ENCODE assay signal across 11 cellular contexts in genomic region chr7:82677064-82677463, GRCh38.
DNase-seq lines count a peak whose midpoint lies in the region; ATAC-seq, FAIRE-seq and TF ChIP-seq lines count a peak whose summit lies in the region.
"Had no signal": no experiment of that assay in that cellular context is flagged by ENCODE, and none has a peak within 500 bp of the region (broad histone marks: within the 10 kb centered on the region; RNA-seq: fewer than 3 reads in every experiment).

No MANE protein-coding gene starts in this region.

- H3K4me2 ChIP-seq in BLaER1 (peak overlapping the region; percentile 60; the same call in 1 of the 2 replicates), GM12878 (ENCODE audit: control insufficient read depth, insufficient read depth) (no peak overlapping the region)

- H3K4me1 ChIP-seq in BLaER1 = peaks cover 23% of the 10 kb centered on the region
- H3K4me1 ChIP-seq in GM12878 (ENCODE audit: control insufficient read depth, insufficient read depth, low read length) = no peaks in the 10 kb centered on the region
- H3K4me1 ChIP-seq: breast epithelium, SJSA1 had no signal

- no peaks in the 10 kb centered on the region for H3K36me3 Mint-ChIP-seq in Calu3 (ENCODE audit: insufficient read depth, unreplicated experiment)

- SMC1A ChIA-PET in GM12878 (lab: Charles Lee; ENCODE audit: uncharacterized antibody, unreplicated experiment) = interaction anchor here (1.0 to 1.2 kb wide), 3 partner anchors 20 to 69 kb away, joined by 3 read pairs; no protein-coding TSS in a partner anchor

- no peak overlapping the region for H3K27ac Mint-ChIP-seq in Calu3 (ENCODE audit: unreplicated experiment)

- H3K4me3 Mint-ChIP-seq in Calu3 (ENCODE audit: low read depth, unreplicated experiment) = no peak overlapping the region

- POLR2A ChIA-PET in GM12878 (lab: Charles Lee) = no interaction called here

- no peaks in the 10 kb centered on the region for H4K20me1 ChIP-seq in BLaER1
- H4K20me1 ChIP-seq in GM12878 (ENCODE audit: control insufficient read depth, insufficient read depth) = no peaks in the 10 kb centered on the region

- no peak overlapping the region for H2AFZ ChIP-seq in GM12878 (ENCODE audit: control insufficient read depth, low read depth, low read length)

- no peaks in the 10 kb centered on the region for H3K4me1 Mint-ChIP-seq in Calu3 (ENCODE audit: low read depth, unreplicated experiment)

- peak; percentile 29; the same call in 1 of the 3 replicates for ATAC-seq in GM12878
- no peak for ATAC-seq in GM18505 (IDR thresholded peaks at IDR 0.05; ENCODE audit: unreplicated experiment)

- CTCF ChIA-PET in GM12878 (lab: Yijun Ruan, JAX) (interaction anchor here (1.1 kb wide), 1 partner anchor 73 kb away, joined by 3 read pairs; no protein-coding TSS in a partner anchor), Calu3 (lab: Charles Lee) (no interaction called here)

- 61% methylated on average over 3 of the region's 3 CpGs for WGBS in GM12878 (ENCODE audit: insufficient coverage, insufficient replicate concordance, low lambda C conversion rate, missing lambda C conversion rate)

- intact Hi-C loops in GM12878 (cut with micrococcal nuclease; ENCODE audit: unreplicated experiment) = no loop called here
- intact Hi-C loops in Calu3 (cut with micrococcal nuclease; ENCODE audit: unreplicated experiment) = no loop called here

- H3K36me3 ChIP-seq in BLaER1 (no peaks in the 10 kb centered on the region), GM12878 (ENCODE audit: control insufficient read depth in 2 of 2, insufficient read depth in 2 of 2, low read length in 1 of 2) (no peaks in the 10 kb centered on the region)
- H3K36me3 ChIP-seq: breast epithelium, SJSA1 had no signal

- H3K79me2 ChIP-seq in GM12878 (ENCODE audit: control insufficient read depth, insufficient read depth, low read length) = no peaks in the 10 kb centered on the region

- H3K27me3 Mint-ChIP-seq in Calu3 (ENCODE audit: unreplicated experiment) = no peaks in the 10 kb centered on the region

- no peak for TF ChIP-seq RAD21 in GM12878 (IDR thresholded peaks at IDR 0.05; ENCODE audit: insufficient read depth, low read depth, low read length)

- H3K4me3 ChIP-seq in BLaER1 (no peak overlapping the region), GM12878 (no peak overlapping the region)
- H3K4me3 ChIP-seq: breast epithelium, SJSA1, skin epidermis had no signal

- no peaks in the 10 kb centered on the region for H3K9me3 Mint-ChIP-seq in Calu3 (ENCODE audit: low read depth, unreplicated experiment)

- H3K9ac ChIP-seq in BLaER1 (no peak overlapping the region), GM12878 (ENCODE audit: control insufficient read depth, insufficient read depth, low read length) (no peak overlapping the region)

- in situ Hi-C loops in GM12878 (cut with MboI) = no loop called here

- no peak for TF ChIP-seq CTCF in GM12878 (IDR thresholded peaks at IDR 0.05 in 2 of 3, conservative IDR thresholded peaks at IDR 0.05 in 1 of 3; ENCODE audit: control insufficient read depth in 2 of 3, extremely low read depth in 1 of 3, insufficient read depth in 1 of 3, low read depth in 3 of 3, low read length in 3 of 3)
- TF ChIP-seq CTCF in Calu3 (IDR thresholded peaks at IDR 0.05; ENCODE audit: unreplicated experiment) = no peak

- no peak for FAIRE-seq in GM12878 (lab: Jason Lieb, UNC)
- FAIRE-seq in RCC 7860 (lab: Jason Lieb, UNC) = no peak

- DNase-seq in Ammon's horn (ENCODE audit: low spot score) = peak; percentile 24
- peak; percentile 87 for DNase-seq in NCI-H2081 treated with DMSO at 0.1 percent for 48 hours (lab: John Stamatoyannopoulos, UW)
- DNase-seq in GM12878 (ENCODE audit: low read depth, low spot score) = no peak
- DNase-seq in Calu3 = no peak
- DNase-seq in RCC 7860 (ENCODE audit: low spot score) = no peak
- DNase-seq: MV-4-11 had no signal

- BruUV-seq in GM12878 (replicated peaks; lab: Mats Ljungman, UMichigan) (no TSS peak), Calu3 (replicated peaks; lab: Mats Ljungman, UMichigan) (no TSS peak)

- no peaks in the 10 kb centered on the region for H3K27me3 ChIP-seq in BLaER1
- no peaks in the 10 kb centered on the region for H3K27me3 ChIP-seq in GM12878 (replicated peaks in 1 of 2; ENCODE audit: control insufficient read depth in 2 of 2, insufficient read depth in 2 of 2, low read length in 1 of 2)
- H3K27me3 ChIP-seq: breast epithelium, SJSA1 had no signal

- TF ChIP-seq POLR2A in GM12878 (IDR thresholded peaks at IDR 0.05; ENCODE audit: low read depth, low read length) (no peak), GM18505 (IDR thresholded peaks at IDR 0.05; ENCODE audit: borderline replicate concordance, extremely low read depth, insufficient read depth, insufficient read length) (no peak)

- H3K27ac ChIP-seq in BLaER1 = peak overlapping the region; percentile 28; the same call in 1 of the 2 replicates
- H3K27ac ChIP-seq in GM12878 (ENCODE audit: control insufficient read depth, insufficient read depth) = no peak overlapping the region
- H3K27ac ChIP-seq: breast epithelium, SJSA1, skin epidermis had no signal

- RAD21 ChIA-PET in GM12878 (lab: Charles Lee; ENCODE audit: unreplicated experiment) = interaction anchor here (0.9 to 1.4 kb wide), 2 partner anchors 10 to 47 kb away, joined by 3 to 4 read pairs; no protein-coding TSS in a partner anchor

- TF ChIP-seq EP300 in GM12878 (IDR thresholded peaks at IDR 0.05; ENCODE audit: borderline replicate concordance in 1 of 2, control insufficient read depth in 1 of 2, low read depth in 2 of 2, low read length in 2 of 2) = no peak

- no peaks in the 10 kb centered on the region for H3K9me3 ChIP-seq in BLaER1
- no peaks in the 10 kb centered on the region for H3K9me3 ChIP-seq in GM12878 (replicated peaks; ENCODE audit: control insufficient read depth, insufficient read depth, low read length)
- H3K9me3 ChIP-seq: breast epithelium, SJSA1 had no signal

TF ChIP-seq in GM12878, 131 proteins besides CTCF, POLR2A, EP300 and RAD21 (continues in another document):
- no peak for TF ChIP-seq EZH2 (IDR thresholded peaks at IDR 0.05; ENCODE audit: borderline replicate concordance, control insufficient read depth, low read depth, low read length)
- no peak for TF ChIP-seq MYC (IDR thresholded peaks at IDR 0.05; ENCODE audit: insufficient read depth, insufficient read length, insufficient replicate concordance, low read length, severe bottlenecking)
- no peak for TF ChIP-seq TCF3 (IDR thresholded peaks at IDR 0.05; ENCODE audit: borderline replicate concordance, insufficient read depth, low read depth, low read length)
- TF ChIP-seq FOS (IDR thresholded peaks at IDR 0.05; ENCODE audit: borderline replicate concordance, extremely low read depth, insufficient read length) = no peak
- TF ChIP-seq ZBTB33 (IDR thresholded peaks at IDR 0.05) = no peak
- TF ChIP-seq ZBTB4 (CRISPR knock-in tag; IDR thresholded peaks at IDR 0.05) = no peak

Comparison
In these comparisons a context has a peak if more than half of its experiments do, and no peak if none do; other contexts are left out.
1. DNase-seq: peak in Ammon's horn (single experiment) and NCI-H2081 treated with DMSO at 0.1 percent for 48 hours (single experiment); none in GM12878 (single experiment), Calu3 (single experiment) and RCC 7860 (single experiment).